Comparison of ENCODE assay signal across 1 cellular context in genomic region chr6:20235041-20235440, GRCh38.
TF ChIP-seq lines count a peak whose summit lies in the region.

No MANE protein-coding gene starts in this region.

TF ChIP-seq in K562, 482 proteins besides CTCF, POLR2A, EP300 and RAD21 (continues in another document):
- TF ChIP-seq POU5F1 (IDR thresholded peaks at IDR 0.05; ENCODE audit: borderline replicate concordance, low read depth, low read length, partially characterized antibody) = no peak
- TF ChIP-seq, protein P1, sequence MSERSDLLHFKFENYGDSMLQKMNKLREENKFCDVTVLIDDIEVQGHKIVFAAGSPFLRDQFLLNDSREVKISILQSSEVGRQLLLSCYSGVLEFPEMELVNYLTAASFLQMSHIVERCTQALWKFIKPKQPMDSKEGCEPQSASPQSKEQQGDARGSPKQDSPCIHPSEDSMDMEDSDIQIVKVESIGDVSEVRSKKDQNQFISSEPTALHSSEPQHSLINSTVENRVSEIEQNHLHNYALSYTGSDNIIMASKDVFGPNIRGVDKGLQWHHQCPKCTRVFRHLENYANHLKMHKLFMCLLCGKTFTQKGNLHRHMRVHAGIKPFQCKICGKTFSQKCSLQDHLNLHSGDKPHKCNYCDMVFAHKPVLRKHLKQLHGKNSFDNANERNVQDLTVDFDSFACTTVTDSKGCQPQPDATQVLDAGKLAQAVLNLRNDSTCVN (CRISPR knock-in tag; IDR thresholded peaks at IDR 0.05) = no peak
- 0 out of 2 replicates have a peak, but pooled peaks have one; percentile 27 for TF ChIP-seq PML (IDR thresholded peaks at IDR 0.05; ENCODE audit: low read length)
- peak; percentile 48 for TF ChIP-seq NCOR1 (IDR thresholded peaks at IDR 0.05)
- TF ChIP-seq PRMT5 (CRISPR knock-in tag; IDR thresholded peaks at IDR 0.05) = no peak
- no peak for TF ChIP-seq FOXJ3 (CRISPR knock-in tag; IDR thresholded peaks at IDR 0.05)
- no peak for TF ChIP-seq ZNF140 (CRISPR knock-in tag; IDR thresholded peaks at IDR 0.05)
- TF ChIP-seq XRCC4 (IDR thresholded peaks at IDR 0.05; ENCODE audit: extremely low read depth, insufficient read depth, insufficient read length) = no peak
- TF ChIP-seq SAP30 (IDR thresholded peaks at IDR 0.05; ENCODE audit: borderline replicate concordance, insufficient read depth, low read depth, low read length, poor library complexity, severe bottlenecking) = no peak
- TF ChIP-seq ZNF121 (CRISPR knock-in tag; conservative IDR thresholded peaks at IDR 0.05) = no peak
- TF ChIP-seq CBFA2T3 (IDR thresholded peaks at IDR 0.05) = peak; percentile 74
- no peak for TF ChIP-seq ARID3B (CRISPR knock-in tag; IDR thresholded peaks at IDR 0.05; ENCODE audit: borderline replicate concordance)
- peak; percentile 62 for TF ChIP-seq TAL1 (IDR thresholded peaks at IDR 0.05)
- TF ChIP-seq, protein P2, sequence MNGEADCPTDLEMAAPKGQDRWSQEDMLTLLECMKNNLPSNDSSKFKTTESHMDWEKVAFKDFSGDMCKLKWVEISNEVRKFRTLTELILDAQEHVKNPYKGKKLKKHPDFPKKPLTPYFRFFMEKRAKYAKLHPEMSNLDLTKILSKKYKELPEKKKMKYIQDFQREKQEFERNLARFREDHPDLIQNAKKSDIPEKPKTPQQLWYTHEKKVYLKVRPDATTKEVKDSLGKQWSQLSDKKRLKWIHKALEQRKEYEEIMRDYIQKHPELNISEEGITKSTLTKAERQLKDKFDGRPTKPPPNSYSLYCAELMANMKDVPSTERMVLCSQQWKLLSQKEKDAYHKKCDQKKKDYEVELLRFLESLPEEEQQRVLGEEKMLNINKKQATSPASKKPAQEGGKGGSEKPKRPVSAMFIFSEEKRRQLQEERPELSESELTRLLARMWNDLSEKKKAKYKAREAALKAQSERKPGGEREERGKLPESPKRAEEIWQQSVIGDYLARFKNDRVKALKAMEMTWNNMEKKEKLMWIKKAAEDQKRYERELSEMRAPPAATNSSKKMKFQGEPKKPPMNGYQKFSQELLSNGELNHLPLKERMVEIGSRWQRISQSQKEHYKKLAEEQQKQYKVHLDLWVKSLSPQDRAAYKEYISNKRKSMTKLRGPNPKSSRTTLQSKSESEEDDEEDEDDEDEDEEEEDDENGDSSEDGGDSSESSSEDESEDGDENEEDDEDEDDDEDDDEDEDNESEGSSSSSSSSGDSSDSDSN (IDR thresholded peaks at IDR 0.05; ENCODE audit: borderline replicate concordance in 1 of 2, low read depth in 2 of 2, low read length in 2 of 2) = no peak
- TF ChIP-seq CHCHD3 (CRISPR knock-in tag; IDR thresholded peaks at IDR 0.05) = no peak
- peak in 1 of 2 experiments; percentile 53; a peak in 1 of 4 replicates for TF ChIP-seq RCOR1 (IDR thresholded peaks at IDR 0.05; ENCODE audit: borderline replicate concordance in 1 of 2, low read depth in 2 of 2, low read length in 2 of 2)
- TF ChIP-seq E2F5 (CRISPR knock-in tag; IDR thresholded peaks at IDR 0.05) = no peak
- TF ChIP-seq ZNF785 (CRISPR knock-in tag; IDR thresholded peaks at IDR 0.05) = no peak
- TF ChIP-seq USF2 (CRISPR knock-in tag; IDR thresholded peaks at IDR 0.05) = no peak
- no peak for TF ChIP-seq GTF2A2 (tag; IDR thresholded peaks at IDR 0.05)
- TF ChIP-seq TRIM25 (IDR thresholded peaks at IDR 0.05; ENCODE audit: borderline replicate concordance) = no peak
- no peak for TF ChIP-seq ZNF253 (CRISPR knock-in tag; conservative IDR thresholded peaks at IDR 0.05)
- no peak for TF ChIP-seq NFXL1 (CRISPR knock-in tag; IDR thresholded peaks at IDR 0.05)
- TF ChIP-seq ZNF212 (CRISPR knock-in tag; IDR thresholded peaks at IDR 0.05) = no peak
- TF ChIP-seq, protein P3, sequence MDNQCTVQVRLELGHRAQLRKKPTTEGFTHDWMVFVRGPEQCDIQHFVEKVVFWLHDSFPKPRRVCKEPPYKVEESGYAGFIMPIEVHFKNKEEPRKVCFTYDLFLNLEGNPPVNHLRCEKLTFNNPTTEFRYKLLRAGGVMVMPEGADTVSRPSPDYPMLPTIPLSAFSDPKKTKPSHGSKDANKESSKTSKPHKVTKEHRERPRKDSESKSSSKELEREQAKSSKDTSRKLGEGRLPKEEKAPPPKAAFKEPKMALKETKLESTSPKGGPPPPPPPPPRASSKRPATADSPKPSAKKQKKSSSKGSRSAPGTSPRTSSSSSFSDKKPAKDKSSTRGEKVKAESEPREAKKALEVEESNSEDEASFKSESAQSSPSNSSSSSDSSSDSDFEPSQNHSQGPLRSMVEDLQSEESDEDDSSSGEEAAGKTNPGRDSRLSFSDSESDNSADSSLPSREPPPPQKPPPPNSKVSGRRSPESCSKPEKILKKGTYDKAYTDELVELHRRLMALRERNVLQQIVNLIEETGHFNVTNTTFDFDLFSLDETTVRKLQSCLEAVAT (IDR thresholded peaks at IDR 0.05) = no peak
- TF ChIP-seq ZNF124 (CRISPR knock-in tag; IDR thresholded peaks at IDR 0.05) = no peak
- 0 out of 2 replicates have a peak, but pooled peaks have one; percentile 29 for TF ChIP-seq MTA2 (IDR thresholded peaks at IDR 0.05; ENCODE audit: low read depth)
- TF ChIP-seq TEAD4 (IDR thresholded peaks at IDR 0.05; ENCODE audit: low read length) = peak; percentile 86
- no peak for TF ChIP-seq TEAD4 (CRISPR knock-in tag; IDR thresholded peaks at IDR 0.05; ENCODE audit: borderline replicate concordance)
- TF ChIP-seq ZBTB5 (IDR thresholded peaks at IDR 0.05) = no peak
- TF ChIP-seq SMARCC2 (IDR thresholded peaks at IDR 0.05; ENCODE audit: low read depth) = no peak
- TF ChIP-seq NFIC (IDR thresholded peaks at IDR 0.05) = no peak
- no peak for TF ChIP-seq THAP7 (CRISPR knock-in tag; IDR thresholded peaks at IDR 0.05)
- TF ChIP-seq ZNF431 (CRISPR knock-in tag; IDR thresholded peaks at IDR 0.05) = no peak
- no peak for TF ChIP-seq CEBPB (tag; IDR thresholded peaks at IDR 0.05)
- no peak for TF ChIP-seq PHF21A (IDR thresholded peaks at IDR 0.05; ENCODE audit: borderline replicate concordance, low read depth)
- no peak for TF ChIP-seq DACH1 (IDR thresholded peaks at IDR 0.05; ENCODE audit: partially characterized antibody)
- TF ChIP-seq KLF1 (tag; IDR thresholded peaks at IDR 0.05) = no peak
- no peak for TF ChIP-seq ARID4B (CRISPR knock-in tag; IDR thresholded peaks at IDR 0.05)
- peak; percentile 32; the same call in 1 of the 2 replicates for TF ChIP-seq KLF16 (IDR thresholded peaks at IDR 0.05)
- TF ChIP-seq SLC30A9 (CRISPR knock-in tag; IDR thresholded peaks at IDR 0.05) = no peak
- no peak for TF ChIP-seq GABPB1 (CRISPR knock-in tag; IDR thresholded peaks at IDR 0.05)
- TF ChIP-seq MIER1 (IDR thresholded peaks at IDR 0.05; ENCODE audit: low read depth) = no peak
- TF ChIP-seq E2F1 (CRISPR knock-in tag; IDR thresholded peaks at IDR 0.05) = no peak
- no peak for TF ChIP-seq ZNF444 (CRISPR knock-in tag; IDR thresholded peaks at IDR 0.05)
- TF ChIP-seq ELF4 (CRISPR knock-in tag; IDR thresholded peaks at IDR 0.05) = no peak
- TF ChIP-seq PYGO2 (tag; IDR thresholded peaks at IDR 0.05) = no peak
- no peak for TF ChIP-seq ZNF23 (CRISPR knock-in tag; IDR thresholded peaks at IDR 0.05)
- no peak for TF ChIP-seq PHF20 (IDR thresholded peaks at IDR 0.05; ENCODE audit: partially characterized antibody)
- no peak for TF ChIP-seq ZBTB17 (CRISPR knock-in tag; IDR thresholded peaks at IDR 0.05)
- no peak for TF ChIP-seq RBM17 (IDR thresholded peaks at IDR 0.05; ENCODE audit: borderline replicate concordance, low read depth, low read length)
- no peak for TF ChIP-seq POLR2G (IDR thresholded peaks at IDR 0.05; ENCODE audit: low read depth, low read length)
